In genomic region chr7:65915921-65916657, GRCh38 we compare ENCODE assay signal across 18 cellular contexts.
"Had no signal": no experiment of that assay in that cellular context is flagged by ENCODE, and none has a peak within 500 bp of the region (broad histone marks: within the 10 kb centered on the region; RNA-seq: fewer than 3 reads in every experiment).

No MANE protein-coding gene starts in this region.

- H3K27me3 Mint-ChIP-seq: activated naive CD8-positive, alpha-beta T cell treated with anti-CD3 and anti-CD28 coated beads for 36 hours had no signal

- H3K4me3 Mint-ChIP-seq: activated naive CD8-positive, alpha-beta T cell treated with anti-CD3 and anti-CD28 coated beads for 36 hours; activated T-helper 1 cell treated with anti-CD3 and anti-CD28 coated beads, Interleukin-12 subunit alpha, Interleukin-12 subunit beta, Interleukin-2, Interleukin-4 antibody, amounts not matched to agents 30 ng/mL and 10 ng/mL and 1 ng/mL, durations not matched to agents 14 hours and 24 hours and 36 hours; natural killer cell; stimulated activated effector memory CD8-positive, alpha-beta T cell treated with anti-CD3 and anti-CD28 coated beads, Interleukin-12 subunit alpha, Interleukin-12 subunit beta, amount 100 ng/mL, for 72 hours had no signal

- H3K9me3 Mint-ChIP-seq: activated naive CD8-positive, alpha-beta T cell treated with anti-CD3 and anti-CD28 coated beads for 36 hours; activated T-helper 1 cell treated with anti-CD3 and anti-CD28 coated beads, Interleukin-12 subunit alpha, Interleukin-12 subunit beta, Interleukin-2, Interleukin-4 antibody, amounts not matched to agents 30 ng/mL and 10 ng/mL and 1 ng/mL, durations not matched to agents 14 hours and 24 hours and 36 hours; natural killer cell; stimulated activated effector memory CD8-positive, alpha-beta T cell treated with anti-CD3 and anti-CD28 coated beads, Interleukin-12 subunit alpha, Interleukin-12 subunit beta, amount 100 ng/mL, for 72 hours had no signal

- ATAC-seq: body of pancreas; left ventricle myocardium superior; natural killer cell; stimulated activated effector memory CD8-positive, alpha-beta T cell treated with anti-CD3 and anti-CD28 coated beads, Interleukin-12 subunit alpha, Interleukin-12 subunit beta, amount 100 ng/mL, for 72 hours had no signal

- H3K27ac ChIP-seq: body of pancreas, colonic mucosa, esophagus muscularis mucosa, tibial artery, uterus had no signal

- H3K36me3 Mint-ChIP-seq: natural killer cell; stimulated activated effector memory CD8-positive, alpha-beta T cell treated with anti-CD3 and anti-CD28 coated beads, Interleukin-12 subunit alpha, Interleukin-12 subunit beta, amount 100 ng/mL, for 72 hours had no signal

- H3K27me3 ChIP-seq: body of pancreas, colonic mucosa, esophagus muscularis mucosa, tibial artery, uterus had no signal

- DNase-seq: activated CD4-positive, CD25-positive, alpha-beta regulatory T cell treated with anti-CD3 and anti-CD28 coated beads, Interleukin-2, amount 50 U/mL, for 72 hours; activated naive CD8-positive, alpha-beta T cell treated with anti-CD3 and anti-CD28 coated beads for 36 hours; amygdala; body of pancreas; central memory CD4-positive, alpha-beta T cell; colonic mucosa; hypothalamus; kidney; left ventricle myocardium superior; mesenchymal stem cell; natural killer cell; posterior cingulate gyrus; retina; tibial artery; uterus had no signal

- H3K4me1 ChIP-seq: body of pancreas, colonic mucosa, esophagus muscularis mucosa, uterus had no signal

- H3K27ac Mint-ChIP-seq: activated naive CD8-positive, alpha-beta T cell treated with anti-CD3 and anti-CD28 coated beads for 36 hours; activated T-helper 1 cell treated with anti-CD3 and anti-CD28 coated beads, Interleukin-12 subunit alpha, Interleukin-12 subunit beta, Interleukin-2, Interleukin-4 antibody, amounts not matched to agents 30 ng/mL and 10 ng/mL and 1 ng/mL, durations not matched to agents 14 hours and 24 hours and 36 hours; natural killer cell; stimulated activated effector memory CD8-positive, alpha-beta T cell treated with anti-CD3 and anti-CD28 coated beads, Interleukin-12 subunit alpha, Interleukin-12 subunit beta, amount 100 ng/mL, for 72 hours had no signal

- H3K9me3 ChIP-seq: body of pancreas, colonic mucosa, esophagus muscularis mucosa, tibial artery, uterus had no signal

- H3K36me3 ChIP-seq: colonic mucosa, esophagus muscularis mucosa, tibial artery, uterus had no signal

- H3K4me3 ChIP-seq: body of pancreas, colonic mucosa, esophagus muscularis mucosa, tibial artery, uterus had no signal
